Comparison of ENCODE assay signal across 9 cellular contexts in genomic region chr12:46364777-46365580, GRCh38. TPM values are rescaled to one million over a fixed set of nuclear protein-coding genes. Genes with fewer than 3 reads are reported as not detected.
DNase-seq lines count a peak whose midpoint lies in the region; ATAC-seq and TF ChIP-seq lines count a peak whose summit lies in the region.
"Had no signal": no experiment of that assay in that cellular context is flagged by ENCODE, and none has a peak within 500 bp of the region (broad histone marks: within the 10 kb centered on the region; RNA-seq: fewer than 3 reads in every experiment).

No MANE protein-coding gene starts in this region.

- no peak overlapping the region for H3K4me3 ChIP-seq in CD4-positive, alpha-beta memory T cell (ENCODE audit: low read length in 2 of 2)
- H3K4me3 ChIP-seq in PC-3 (ENCODE audit: low read length) = peak overlapping the region; percentile 83; the same call in 1 of the 2 replicates
- peak overlapping the region in 2 of 4 donors; percentile 86 to 90 for H3K4me3 ChIP-seq in esophagus squamous epithelium
- no peak overlapping the region for H3K4me3 ChIP-seq in neural progenitor cell

- POLR2A ChIA-PET in CD4-positive, alpha-beta memory T cell (lab: Charles Lee; ENCODE audit: partially characterized antibody) = interaction anchor here (1.0 to 4.2 kb wide), 3 partner anchors 19 to 159 kb away, joined by 3 to 23 read pairs (median 3); partner anchors contain the start of gene SLC38A1
- POLR2A ChIA-PET in PC-3 (lab: Charles Lee; ENCODE audit: unreplicated experiment) = interaction anchor here (0.6 kb wide), 1 partner anchor 18 kb away, joined by 3 read pairs; no protein-coding TSS in a partner anchor

- no TSS peak for BruUV-seq in PC-3 (replicated peaks; lab: Mats Ljungman, UMichigan)

- peak; percentile 5; the same call in 1 of the 2 replicates for ATAC-seq in PC-3

- in situ Hi-C loops in GM13976 (cut with MboI; ENCODE audit: low sequenced_read_pairs, unreplicated experiment) = loop anchor here (25.0 kb wide), 1 partner anchor 203 kb away; no protein-coding TSS in a partner anchor

- H3K27me3 ChIP-seq in CD4-positive, alpha-beta memory T cell (ENCODE audit: insufficient read depth, low read length) = no peaks in the 10 kb centered on the region
- H3K27me3 ChIP-seq in PC-3 (ENCODE audit: low read length) (no peaks in the 10 kb centered on the region), esophagus squamous epithelium (no peaks in the 10 kb centered on the region), neural progenitor cell (no peaks in the 10 kb centered on the region)

- H3K9me2 ChIP-seq in PC-3 (replicated peaks; ENCODE audit: low read length) = no peaks in the 10 kb centered on the region

- H3K9ac ChIP-seq in PC-3 (ENCODE audit: low read length) = peak overlapping the region; percentile 37; the same call in 1 of the 2 replicates
- H3K9ac ChIP-seq in neural progenitor cell = no peak overlapping the region

- no peaks in the 10 kb centered on the region for H3K27me3 Mint-ChIP-seq in CD4-positive, alpha-beta memory T cell
- peaks cover 2% of the 10 kb centered on the region for H3K27me3 Mint-ChIP-seq in neural progenitor cell (ENCODE audit: insufficient read depth, low read depth)

- H3K4me3 Mint-ChIP-seq in CD4-positive, alpha-beta memory T cell = peak overlapping the region in 4 of 8 donors; percentile 3 to 31 (median 7)
- H3K4me3 Mint-ChIP-seq in neural progenitor cell = no peak overlapping the region

- TF ChIP-seq CTCF in PC-3 (conservative IDR thresholded peaks at IDR 0.05; ENCODE audit: low read depth, low read length) = no peak
- TF ChIP-seq CTCF in esophagus squamous epithelium (IDR thresholded peaks at IDR 0.05) = no peak
- TF ChIP-seq CTCF in neural progenitor cell (IDR thresholded peaks at IDR 0.05) = no peak
- TF ChIP-seq CTCF in GM13976 (IDR thresholded peaks at IDR 0.05; ENCODE audit: borderline replicate concordance, control extremely low read depth, extremely low read depth, insufficient read depth, missing control alignments) = no peak

- H2AFZ ChIP-seq in PC-3 (ENCODE audit: low read length) = no peak overlapping the region
- H2AFZ ChIP-seq in neural progenitor cell (replicated peaks) = no peak overlapping the region

- H3K4me1 ChIP-seq in CD4-positive, alpha-beta memory T cell (ENCODE audit: insufficient read depth, low read length) = peaks cover 72% of the 10 kb centered on the region
- H3K4me1 ChIP-seq in PC-3 (ENCODE audit: insufficient read depth, low read length) = peaks cover 53% of the 10 kb centered on the region
- peaks cover 24 to 100% (median 68%) of the 10 kb centered on the region in 3 donors for H3K4me1 ChIP-seq in esophagus squamous epithelium
- peaks cover 19% of the 10 kb centered on the region for H3K4me1 ChIP-seq in neural progenitor cell

- H3K79me2 ChIP-seq in PC-3 (ENCODE audit: low read length) (peaks cover 69% of the 10 kb centered on the region), neural progenitor cell (ENCODE audit: low read depth) (peaks cover 53% of the 10 kb centered on the region)

- H3F3A ChIP-seq in PC-3 (ENCODE audit: low read length, unreplicated experiment) = peaks cover 75% of the 10 kb centered on the region
- peaks cover 98% of the 10 kb centered on the region for H3F3A ChIP-seq in neural progenitor cell (ENCODE audit: low read depth)

- intact Hi-C loops in CD4-positive, alpha-beta memory T cell (cut with micrococcal nuclease) = no loop called here
- intact Hi-C loops in PC-3 (cut with micrococcal nuclease) (no loop called here), esophagus squamous epithelium (cut with DNase I) (no loop called here)

- peak overlapping the region; percentile 92 for H3K4me2 ChIP-seq in PC-3 (ENCODE audit: low read length)
- no peak overlapping the region for H3K4me2 ChIP-seq in neural progenitor cell

- H3K36me3 ChIP-seq in CD4-positive, alpha-beta memory T cell (ENCODE audit: insufficient read depth, low read length) = peaks cover 90% of the 10 kb centered on the region
- H3K36me3 ChIP-seq in PC-3 (ENCODE audit: low read depth, low read length) (peaks cover 98% of the 10 kb centered on the region), esophagus squamous epithelium (peaks cover 65 to 100% (median 74%) of the 10 kb centered on the region in 3 donors), neural progenitor cell (peaks cover 85% of the 10 kb centered on the region)

- no peak for TF ChIP-seq POLR2A in esophagus squamous epithelium (IDR thresholded peaks at IDR 0.05)

- no peaks in the 10 kb centered on the region for H3K9me3 Mint-ChIP-seq in CD4-positive, alpha-beta memory T cell
- no peaks in the 10 kb centered on the region for H3K9me3 Mint-ChIP-seq in neural progenitor cell

- no peak for DNase-seq in CD4-positive, alpha-beta memory T cell
- DNase-seq in PC-3 = peak; percentile 89
- DNase-seq in esophagus squamous epithelium (lab: John Stamatoyannopoulos, UW) = no peak
- DNase-seq in neural progenitor cell (ENCODE audit: low spot score) = no peak
- DNase-seq in NOMO-1 (lab: John Stamatoyannopoulos, UW; ENCODE audit: unreplicated experiment in 2 of 2) = no peak
- no peak for DNase-seq in T-helper 9 cell
- no peak for DNase-seq in GM13976 (ENCODE audit: low spot score)
- DNase-seq in NCI-H446 (lab: John Stamatoyannopoulos, UW) = no peak
- DNase-seq: MM.1S had no signal

- CTCF ChIA-PET in CD4-positive, alpha-beta memory T cell (lab: Charles Lee; ENCODE audit: partially characterized antibody) = interaction anchor here (0.7 to 1.9 kb wide), 4 partner anchors 11 to 312 kb away, joined by 3 to 8 read pairs (median 3); partner anchors contain the start of gene SLC38A1
- CTCF ChIA-PET in PC-3 (lab: Charles Lee) = interaction anchor here (0.6 kb wide), 1 partner anchor 96 kb away, joined by 3 read pairs; the partner anchor contains the start of gene SLC38A1

- peak overlapping the region; percentile 57 to 75 (median 68) for H3K27ac Mint-ChIP-seq in CD4-positive, alpha-beta memory T cell
- no peak overlapping the region for H3K27ac Mint-ChIP-seq in neural progenitor cell

- H4K20me1 ChIP-seq in PC-3 (ENCODE audit: low read length) = peaks cover 93% of the 10 kb centered on the region
- peaks cover 94% of the 10 kb centered on the region for H4K20me1 ChIP-seq in neural progenitor cell (ENCODE audit: low read depth)

- no peak overlapping the region for H3K27ac ChIP-seq in CD4-positive, alpha-beta memory T cell (ENCODE audit: low read depth, low read length)
- peak overlapping the region; percentile 79 for H3K27ac ChIP-seq in PC-3 (ENCODE audit: low read length)
- peak overlapping the region in 3 of 4 donors; percentile 45 to 98 (median 98) for H3K27ac ChIP-seq in esophagus squamous epithelium
- H3K27ac ChIP-seq in neural progenitor cell = peak overlapping the region; percentile 16

- peaks cover 66 to 92% of the 10 kb centered on the region in 2 donors for H3K36me3 Mint-ChIP-seq in CD4-positive, alpha-beta memory T cell
- peaks cover 60% of the 10 kb centered on the region for H3K36me3 Mint-ChIP-seq in neural progenitor cell

- H3K9me3 ChIP-seq in CD4-positive, alpha-beta memory T cell (ENCODE audit: control insufficient read depth in 1 of 2, low read length in 2 of 2) = no peaks in the 10 kb centered on the region
- no peaks in the 10 kb centered on the region for H3K9me3 ChIP-seq in PC-3 (ENCODE audit: low read length)
- H3K9me3 ChIP-seq in esophagus squamous epithelium = no peaks in the 10 kb centered on the region
- H3K9me3 ChIP-seq in neural progenitor cell (ENCODE audit: low read depth) = no peaks in the 10 kb centered on the region

- peaks cover 37 to 85% (median 69%) of the 10 kb centered on the region in 4 donors for H3K4me1 Mint-ChIP-seq in CD4-positive, alpha-beta memory T cell
- peaks cover 21% of the 10 kb centered on the region for H3K4me1 Mint-ChIP-seq in neural progenitor cell

- 21 to 39% methylated on average over 3 of the region's 3 CpGs for WGBS in esophagus squamous epithelium, 2 donors

RNA-seq across cellular contexts. Expression of gene SLC38A2, which starts 7.6 kb away (rescaled TPM):
- total RNA-seq in CD4-positive, alpha-beta memory T cell = 100 to 1,000 TPM; 200 to 208 TPM
- polyA plus RNA-seq in CD4-positive, alpha-beta memory T cell = 10 to 100 TPM; 46.8 to 73.6 TPM
- total RNA-seq in PC-3 (2014; rRNA removed) (214 and 232 TPM in 2 replicates), esophagus squamous epithelium (100 to 1,000 TPM; 242 to 468 (median 286) TPM), neural progenitor cell (ENCODE audit: low replicate concordance) (259 and 348 TPM in 2 replicates)
